Comparison of ENCODE assay signal across 8 cellular contexts in the genomic region with DNA sequence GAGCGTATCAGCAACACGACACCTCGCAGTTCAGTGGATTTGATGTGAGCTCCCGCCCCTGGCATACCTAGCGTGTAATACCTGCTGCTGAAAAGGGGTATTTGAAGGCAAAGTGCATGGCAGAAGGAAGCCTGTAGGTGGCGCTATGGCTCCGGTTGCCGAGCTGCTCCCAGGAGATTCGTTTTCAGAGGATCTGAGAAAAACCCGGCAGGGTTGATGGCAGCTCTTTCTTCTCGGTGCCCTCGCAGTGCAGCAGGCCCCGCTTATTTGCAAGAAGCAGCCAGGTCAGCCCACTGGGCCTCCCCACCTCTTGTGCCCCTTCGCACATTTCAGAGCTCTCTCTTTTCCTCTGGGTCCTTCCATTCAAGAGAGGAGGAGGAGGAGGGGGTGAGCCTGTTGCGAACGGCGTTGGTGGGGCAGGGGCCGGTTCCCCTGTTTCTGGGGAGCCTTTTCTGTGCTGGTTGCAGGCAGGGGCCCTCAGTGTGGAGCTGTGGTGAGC.
A peak's percentile ranks its signal among the peaks of the same experiment; 100 is the strongest.
DNase-seq lines count a peak whose midpoint lies in the region; ATAC-seq, FAIRE-seq and TF ChIP-seq lines count a peak whose summit lies in the region.

No MANE protein-coding gene starts in this region.

- H3K4me1 Mint-ChIP-seq in progenitor cell of endocrine pancreas (ENCODE audit: low read depth), result peaks cover 2% of the 10 kb centered on the region

- no peaks in the 10 kb centered on the region for H3K4me1 ChIP-seq in SJSA1 (replicated peaks)

- peaks cover 15% of the 10 kb centered on the region for H3K27me3 ChIP-seq in SJSA1 (replicated peaks)

- ATAC-seq in Right ventricle myocardium superior (ENCODE audit: poor library complexity) (peak; percentile 89), left cardiac atrium (peak; percentile 54 to 69)
- peak; percentile 67 to 80 for ATAC-seq in activated naive CD4-positive, alpha-beta T cell treated with anti-CD3 and anti-CD28 coated beads, Interleukin-2, amount 50 U/mL, for 72 hours

- H3K27me3 Mint-ChIP-seq in progenitor cell of endocrine pancreas, result peaks cover 50% of the 10 kb centered on the region

- no peak overlapping the region for H3K4me3 Mint-ChIP-seq in progenitor cell of endocrine pancreas (ENCODE audit: low read depth)

- H3K27ac ChIP-seq in SJSA1, result no peak overlapping the region

- DNase-seq in Right ventricle myocardium superior (peak; percentile 66), cardiac septum (ENCODE audit: low spot score) (no peak), MV-4-11 (lab: John Stamatoyannopoulos, UW) (peak; percentile 52), SJSA1 (ENCODE audit: low read depth in 1 of 2, low spot score in 2 of 2) (peak; percentile 58 to 70), left cardiac atrium (peak; percentile 70), progenitor cell of endocrine pancreas (ENCODE audit: low spot score, unreplicated experiment) (peak; percentile 86), urothelium cell line (ENCODE audit: low spot score) (peak; percentile 86)
- peak in 1 of 2 donors; percentile 72 for DNase-seq in activated naive CD4-positive, alpha-beta T cell treated with anti-CD3 and anti-CD28 coated beads, Interleukin-2, amount 50 U/mL, for 72 hours (ENCODE audit: low spot score in 2 of 2)

- H3K27ac Mint-ChIP-seq in activated naive CD4-positive, alpha-beta T cell treated with anti-CD3 and anti-CD28 coated beads, Interleukin-2, amount 50 U/mL, for 72 hours, result no peak overlapping the region
- no peak overlapping the region for H3K27ac Mint-ChIP-seq in progenitor cell of endocrine pancreas

- intact Hi-C loops in Right ventricle myocardium superior (cut with DNase I), result loop anchor here (2.0 kb wide), 1 partner anchor 402 kb away; no protein-coding TSS in a partner anchor
- intact Hi-C loops in cardiac septum (cut with DNase I), result loop anchor here (2.0 kb wide), 2 partner anchors 284 to 400 kb away; no protein-coding TSS in a partner anchor
- intact Hi-C loops in left cardiac atrium (cut with DNase I), result loop anchor here (1.0 to 10.0 kb wide), 4 partner anchors 284 to 404 kb away; no protein-coding TSS in a partner anchor

- H3K4me3 ChIP-seq in SJSA1, result no peak overlapping the region

- H3K36me3 ChIP-seq in SJSA1, result no peaks in the 10 kb centered on the region

- no peaks in the 10 kb centered on the region for H3K9me3 ChIP-seq in SJSA1 (replicated peaks)

- H3K9me3 Mint-ChIP-seq in activated naive CD4-positive, alpha-beta T cell treated with anti-CD3 and anti-CD28 coated beads, Interleukin-2, amount 50 U/mL, for 72 hours, result no peaks in the 10 kb centered on the region
- H3K9me3 Mint-ChIP-seq in progenitor cell of endocrine pancreas (ENCODE audit: low read depth), result no peaks in the 10 kb centered on the region

- peak; percentile 95 for TF ChIP-seq CTCF in progenitor cell of endocrine pancreas (IDR thresholded peaks at IDR 0.05; ENCODE audit: unreplicated experiment)

- no peak for FAIRE-seq in urothelium cell line (lab: Jason Lieb, UNC)

- no peaks in the 10 kb centered on the region for H3K36me3 Mint-ChIP-seq in activated naive CD4-positive, alpha-beta T cell treated with anti-CD3 and anti-CD28 coated beads, Interleukin-2, amount 50 U/mL, for 72 hours
- H3K36me3 Mint-ChIP-seq in progenitor cell of endocrine pancreas (ENCODE audit: insufficient read depth), result no peaks in the 10 kb centered on the region
